ENCODE assay signal across 8 cellular contexts in the genomic region with DNA sequence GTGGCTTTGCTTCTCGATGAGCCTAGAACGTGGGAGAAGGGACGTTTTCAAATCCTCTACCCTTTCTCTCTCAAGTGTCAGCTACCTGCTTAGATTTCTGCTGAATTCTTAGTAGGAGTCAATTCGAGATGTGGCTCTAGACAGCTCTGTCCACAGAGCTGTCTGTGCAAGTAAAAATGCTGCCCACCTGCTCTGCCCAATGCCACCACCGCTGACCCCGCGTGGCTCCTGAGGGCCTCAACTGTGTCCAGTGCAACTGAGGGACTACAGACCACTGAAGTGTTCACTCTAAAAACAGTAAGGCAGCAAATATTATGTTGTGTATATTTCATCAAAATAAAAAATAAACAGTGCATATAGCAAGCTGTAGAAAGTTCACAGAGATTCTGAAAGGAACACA.
"Had no signal": no experiment of that assay in that cellular context is flagged by ENCODE, and none has a peak within 500 bp of the region (broad histone marks: within the 10 kb centered on the region; RNA-seq: fewer than 3 reads in every experiment).

No MANE protein-coding gene starts in this region.

- H3K27me3 Mint-ChIP-seq: IgD-negative memory B cell had no signal

- H3K4me3 Mint-ChIP-seq: IgD-negative memory B cell had no signal

- H3K4me3 ChIP-seq: K562 had no signal

- H3K27ac Mint-ChIP-seq: IgD-negative memory B cell had no signal

- H3K4me1 Mint-ChIP-seq: IgD-negative memory B cell had no signal

- FAIRE-seq: HepG2, HTR-8/SVneo, K562 had no signal

- H3K27ac ChIP-seq: HL-60 had no signal

- DNase-seq: IMR-90, KBM-7, KG1 had no signal

- H3K36me3 Mint-ChIP-seq: IgD-negative memory B cell had no signal
